ENCODE assay signal across 7 cellular contexts in the genomic region with DNA sequence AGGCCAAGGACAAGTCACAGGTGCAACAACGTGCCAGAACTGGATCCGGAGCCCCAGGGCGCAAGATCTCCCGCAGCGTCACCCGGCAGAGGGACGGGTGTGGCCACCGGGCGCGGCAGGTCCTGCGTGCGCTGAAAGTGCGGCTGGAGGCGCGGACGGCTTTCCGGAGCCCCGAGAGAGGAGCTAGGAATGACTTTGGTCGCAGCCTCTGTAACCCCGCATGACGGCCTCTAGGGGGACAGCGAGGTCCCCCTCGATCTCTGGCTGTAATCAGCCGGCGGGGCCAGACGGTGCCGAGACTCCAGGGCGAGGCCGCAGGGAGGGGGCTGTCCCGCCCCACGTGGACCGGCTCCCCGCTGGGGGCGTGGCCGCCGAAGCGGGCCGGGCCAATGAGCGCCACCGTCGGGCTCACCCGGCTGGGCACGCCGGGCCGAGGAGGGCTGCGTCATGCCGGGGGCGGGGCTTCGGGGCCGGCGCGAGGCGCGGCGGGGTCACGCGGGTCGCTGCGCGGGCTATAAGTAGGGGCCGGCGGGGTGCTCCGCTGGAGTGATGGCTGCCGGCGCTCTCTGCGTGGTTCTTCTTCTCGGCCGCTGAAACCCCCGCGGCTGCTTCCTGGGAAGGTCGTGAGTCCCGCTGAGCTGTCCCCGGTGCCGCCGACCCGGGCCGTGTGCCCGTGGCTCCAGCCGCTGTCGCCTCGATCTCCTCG. TPM values are rescaled to one million over a fixed set of nuclear protein-coding genes. Genes with fewer than 3 reads are reported as not detected.
DNase-seq lines count a peak whose midpoint lies in the region; ATAC-seq, FAIRE-seq and TF ChIP-seq lines count a peak whose summit lies in the region.

A gene with protein sequence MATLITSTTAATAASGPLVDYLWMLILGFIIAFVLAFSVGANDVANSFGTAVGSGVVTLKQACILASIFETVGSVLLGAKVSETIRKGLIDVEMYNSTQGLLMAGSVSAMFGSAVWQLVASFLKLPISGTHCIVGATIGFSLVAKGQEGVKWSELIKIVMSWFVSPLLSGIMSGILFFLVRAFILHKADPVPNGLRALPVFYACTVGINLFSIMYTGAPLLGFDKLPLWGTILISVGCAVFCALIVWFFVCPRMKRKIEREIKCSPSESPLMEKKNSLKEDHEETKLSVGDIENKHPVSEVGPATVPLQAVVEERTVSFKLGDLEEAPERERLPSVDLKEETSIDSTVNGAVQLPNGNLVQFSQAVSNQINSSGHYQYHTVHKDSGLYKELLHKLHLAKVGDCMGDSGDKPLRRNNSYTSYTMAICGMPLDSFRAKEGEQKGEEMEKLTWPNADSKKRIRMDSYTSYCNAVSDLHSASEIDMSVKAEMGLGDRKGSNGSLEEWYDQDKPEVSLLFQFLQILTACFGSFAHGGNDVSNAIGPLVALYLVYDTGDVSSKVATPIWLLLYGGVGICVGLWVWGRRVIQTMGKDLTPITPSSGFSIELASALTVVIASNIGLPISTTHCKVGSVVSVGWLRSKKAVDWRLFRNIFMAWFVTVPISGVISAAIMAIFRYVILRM (plus strand): TSS at position 544 of the 706 bp plus-strand sequence. CDS start 890 bp downstream, outside the sequence.

- peaks cover 43% of the 10 kb centered on the region for H3K36me3 Mint-ChIP-seq in T-helper 2 cell treated with Interferon-gamma antibody and Interleukin-4, amounts not matched to agents 5 μg/mL and 100 μg/mL, for 36 hours (ENCODE audit: low read depth)
- H3K36me3 Mint-ChIP-seq in astrocyte (ENCODE audit: low read depth, unreplicated experiment): peaks cover 25% of the 10 kb centered on the region

- peak within 1 kb of the TSS; percentile 89 for H3K9ac ChIP-seq in astrocyte (ENCODE audit: low read length)

- peaks cover 43% of the 10 kb centered on the region for H4K20me1 ChIP-seq in astrocyte (ENCODE audit: insufficient read depth, low read length)

- peak; percentile 83 to 93 for DNase-seq in NCI-H1930 (lab: John Stamatoyannopoulos, UW)
- peak; percentile 99 for DNase-seq in T-helper 2 cell treated with Interferon-gamma antibody and Interleukin-4, amounts not matched to agents 5 μg/mL and 100 μg/mL, for 36 hours (ENCODE audit: low spot score)
- DNase-seq in astrocyte (ENCODE audit: low read depth): peak; percentile 70
- DNase-seq in hepatic stellate cell (ENCODE audit: low spot score): peak; percentile 96
- DNase-seq in retina: peak; percentile 97

- ATAC-seq in GM18499 (IDR thresholded peaks at IDR 0.05; ENCODE audit: insufficient read depth, unreplicated experiment) (peak; percentile 68), HG02938 (IDR thresholded peaks at IDR 0.05; ENCODE audit: unreplicated experiment) (peak; percentile 78)

- H3K36me3 ChIP-seq in astrocyte (ENCODE audit: insufficient read depth, low read length): peaks cover 32% of the 10 kb centered on the region

- H3K4me1 Mint-ChIP-seq in T-helper 2 cell treated with Interferon-gamma antibody and Interleukin-4, amounts not matched to agents 5 μg/mL and 100 μg/mL, for 36 hours (ENCODE audit: low read depth): peaks cover 62% of the 10 kb centered on the region
- H3K4me1 Mint-ChIP-seq in astrocyte (ENCODE audit: low read depth, unreplicated experiment): peaks cover 58% of the 10 kb centered on the region

- H3K4me3 Mint-ChIP-seq in T-helper 2 cell treated with Interferon-gamma antibody and Interleukin-4, amounts not matched to agents 5 μg/mL and 100 μg/mL, for 36 hours: peak within 1 kb of the TSS; percentile 96
- H3K4me3 Mint-ChIP-seq in astrocyte (ENCODE audit: unreplicated experiment): peak within 1 kb of the TSS; percentile 95

- peak; percentile 8 for TF ChIP-seq CTCF in astrocyte (IDR thresholded peaks at IDR 0.05; ENCODE audit: insufficient read depth, low read depth, low read length)

- peak within 1 kb of the TSS; percentile 95 for H3K27ac Mint-ChIP-seq in T-helper 2 cell treated with Interferon-gamma antibody and Interleukin-4, amounts not matched to agents 5 μg/mL and 100 μg/mL, for 36 hours
- H3K27ac Mint-ChIP-seq in astrocyte (ENCODE audit: unreplicated experiment): peak within 1 kb of the TSS; percentile 82

- peak within 1 kb of the TSS; percentile 93 for H3K4me2 ChIP-seq in astrocyte (ENCODE audit: low read length)

- no peaks in the 10 kb centered on the region for H3K9me3 ChIP-seq in astrocyte (ENCODE audit: insufficient read depth, low read depth, low read length)

- no peaks in the 10 kb centered on the region for H3K27me3 Mint-ChIP-seq in T-helper 2 cell treated with Interferon-gamma antibody and Interleukin-4, amounts not matched to agents 5 μg/mL and 100 μg/mL, for 36 hours (ENCODE audit: low read depth)
- H3K27me3 Mint-ChIP-seq in astrocyte (ENCODE audit: low read depth, unreplicated experiment): no peaks in the 10 kb centered on the region

- no peaks in the 10 kb centered on the region for H3K27me3 ChIP-seq in astrocyte (ENCODE audit: insufficient read depth, low read length)

- peak within 1 kb of the TSS; percentile 95 for H3K4me3 ChIP-seq in astrocyte (ENCODE audit: insufficient read depth, low read depth, low read length)

- peaks cover 62% of the 10 kb centered on the region for H3K4me1 ChIP-seq in astrocyte (ENCODE audit: insufficient read depth, low read length)

- H2AFZ ChIP-seq in astrocyte (ENCODE audit: low read depth, low read length): peak within 1 kb of the TSS; percentile 64

- FAIRE-seq in astrocyte (lab: Jason Lieb, UNC): no peak

- H3K79me2 ChIP-seq in astrocyte (ENCODE audit: insufficient read depth, low read length): peaks cover 62% of the 10 kb centered on the region

- no peaks in the 10 kb centered on the region for H3K9me3 Mint-ChIP-seq in T-helper 2 cell treated with Interferon-gamma antibody and Interleukin-4, amounts not matched to agents 5 μg/mL and 100 μg/mL, for 36 hours
- no peaks in the 10 kb centered on the region for H3K9me3 Mint-ChIP-seq in astrocyte (ENCODE audit: unreplicated experiment)

- peak within 1 kb of the TSS; percentile 82 for H3K27ac ChIP-seq in astrocyte (ENCODE audit: low read depth, low read length)

RNA-seq across cellular contexts. Expression of the gene that starts here (rescaled TPM):
- 96.7 and 122 TPM in 2 replicates for total RNA-seq in astrocyte

Comparison
In these comparisons a context has a peak if more than half of its experiments do, and no peak if none do; other contexts are left out.
1. Peak in every context shown above with its lines: DNase-seq, ATAC-seq, H3K4me3 ChIP-seq and H3K27ac ChIP-seq.